23 cellular contexts compared by ENCODE assay signal in the genomic region with DNA sequence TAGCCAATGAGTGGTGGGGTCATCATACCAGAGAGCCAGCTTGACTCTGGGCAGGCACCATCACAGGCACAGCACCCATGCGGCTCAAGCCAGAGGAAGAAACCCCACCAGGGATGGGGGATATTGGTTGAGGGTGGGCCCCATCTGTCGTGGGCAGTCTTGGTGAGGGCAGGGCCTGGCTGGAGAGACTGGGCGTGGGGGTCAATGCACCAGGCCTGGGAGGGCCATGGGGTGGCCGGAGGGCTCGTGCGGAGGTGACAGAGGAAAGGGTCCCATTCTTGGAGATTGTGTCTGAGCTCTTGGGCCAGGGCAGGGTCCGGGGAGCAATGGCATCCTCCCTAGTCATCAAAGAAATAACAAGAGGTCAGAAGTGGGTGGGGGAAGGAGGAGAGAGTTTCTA. TPM values are rescaled to one million over a fixed set of nuclear protein-coding genes. Genes with fewer than 3 reads are reported as not detected.
"Had no signal": no experiment of that assay in that cellular context is flagged by ENCODE, and none has a peak within 500 bp of the region (broad histone marks: within the 10 kb centered on the region; RNA-seq: fewer than 3 reads in every experiment).

No MANE protein-coding gene starts in this region.

- H3K27ac ChIP-seq: body of pancreas, cardiac muscle cell, gastroesophageal sphincter, thoracic aorta, WERI-Rb-1 had no signal

- H3K4me3 Mint-ChIP-seq: activated CD4-positive, alpha-beta T cell treated with anti-CD3 and anti-CD28 coated beads, Interleukin-2, amount 10 ng/mL, durations not matched to agents 7 days and 5 days; activated CD8-positive, alpha-beta T cell treated with anti-CD3 and anti-CD28 coated beads, Interleukin-2, amount 10 ng/mL, durations not matched to agents 7 days and 5 days; activated naive CD4-positive, alpha-beta T cell treated with anti-CD3 and anti-CD28 coated beads, Interleukin-2, amount 50 U/mL, for 24 hours; memory B cell; nephron progenitor cell had no signal

- H3K36me3 Mint-ChIP-seq: activated naive CD4-positive, alpha-beta T cell treated with anti-CD3 and anti-CD28 coated beads, Interleukin-2, amount 50 U/mL, for 24 hours; memory B cell had no signal

- H3K9me3 Mint-ChIP-seq: activated CD4-positive, alpha-beta T cell treated with anti-CD3 and anti-CD28 coated beads, Interleukin-2, amount 10 ng/mL, durations not matched to agents 7 days and 5 days; activated naive CD4-positive, alpha-beta T cell treated with anti-CD3 and anti-CD28 coated beads, Interleukin-2, amount 50 U/mL, for 24 hours; memory B cell had no signal

- H3K9me3 ChIP-seq: body of pancreas, esophagus squamous epithelium, gastroesophageal sphincter, thoracic aorta had no signal

- H3K27me3 ChIP-seq: body of pancreas had no signal

- ATAC-seq: activated CD8-positive, alpha-beta T cell treated with anti-CD3 and anti-CD28 coated beads, Interleukin-2, amount 10 ng/mL, durations not matched to agents 7 days and 5 days; body of pancreas; gastroesophageal sphincter; sciatic nerve had no signal

- H3K36me3 ChIP-seq: cardiac muscle cell, thoracic aorta, WERI-Rb-1 had no signal

- H3K27ac Mint-ChIP-seq: activated CD4-positive, alpha-beta T cell treated with anti-CD3 and anti-CD28 coated beads, Interleukin-2, amount 10 ng/mL, durations not matched to agents 7 days and 5 days; activated CD8-positive, alpha-beta T cell treated with anti-CD3 and anti-CD28 coated beads, Interleukin-2, amount 10 ng/mL, durations not matched to agents 7 days and 5 days; activated naive CD4-positive, alpha-beta T cell treated with anti-CD3 and anti-CD28 coated beads, Interleukin-2, amount 50 U/mL, for 24 hours; memory B cell; nephron progenitor cell had no signal

- DNase-seq: activated CD4-positive, alpha-beta T cell treated with anti-CD3 and anti-CD28 coated beads, Interleukin-2, amount 10 ng/mL, durations not matched to agents 7 days and 5 days; activated CD4-positive, CD25-positive, alpha-beta regulatory T cell treated with anti-CD3 and anti-CD28 coated beads, Interleukin-2, amount 50 U/mL, for 72 hours; activated CD8-positive, alpha-beta T cell treated with anti-CD3 and anti-CD28 coated beads, Interleukin-2, amount 10 ng/mL, durations not matched to agents 7 days and 5 days; activated gamma-delta T cell treated with Interleukin-2 at 50 U/mL for 16 hours; anterior cingulate cortex; body of pancreas; dermis blood vessel endothelial cell; effector CD8-positive, alpha-beta T cell; esophagus squamous epithelium; hypothalamus; nephron progenitor cell; nucleus accumbens; small intestine; stimulated activated naive CD4-positive, alpha-beta T cell; T-helper 1 cell; WERI-Rb-1 had no signal

- H3K4me3 ChIP-seq: body of pancreas, cardiac muscle cell, esophagus squamous epithelium, gastroesophageal sphincter, thoracic aorta had no signal

RNA-seq across cellular contexts. Expression of a gene that starts 1.6 kb away (rescaled TPM):
- total RNA-seq: activated CD8-positive, alpha-beta T cell treated with anti-CD3 and anti-CD28 coated beads, Interleukin-2, amount 10 ng/mL, durations not matched to agents 7 days and 5 days; cardiac muscle cell; chondrocyte had no signal

RNA-seq across cellular contexts. Expression of a gene that starts 13.9 kb away (rescaled TPM):
- total RNA-seq: body of pancreas had no signal
